ENCODE assay signal across 27 cellular contexts in genomic region chr5:53827072-53827471, GRCh38.
"Had no signal": no experiment of that assay in that cellular context is flagged by ENCODE, and none has a peak within 500 bp of the region (broad histone marks: within the 10 kb centered on the region; RNA-seq: fewer than 3 reads in every experiment).

No MANE protein-coding gene starts in this region.

- H3K27ac ChIP-seq: stomach, suprapubic skin, thoracic aorta, thyroid gland, tibial artery, tibial nerve, transverse colon, upper lobe of left lung, upper lobe of right lung, uterus, vagina had no signal

- H3K27me3 ChIP-seq: stomach, suprapubic skin, thyroid gland, tibial artery, tibial nerve, transverse colon, upper lobe of left lung, upper lobe of right lung, uterus, vagina had no signal

- H3K4me3 Mint-ChIP-seq: stimulated activated effector memory CD8-positive, alpha-beta T cell treated with anti-CD3 and anti-CD28 coated beads, Interleukin-12 subunit alpha, Interleukin-12 subunit beta, amount 100 ng/mL, for 72 hours; stimulated activated memory B cell treated with anti-CD40 and anti-IgM and Interleukin-4, amounts not matched to agents 10 μg/mL and 1 μg/mL and 100 μg/mL, for 72 hours; stimulated activated naive B cell treated with anti-CD40 and anti-IgM and Interleukin-4, amounts not matched to agents 10 μg/mL and 1 μg/mL and 100 μg/mL, for 72 hours; stimulated activated naive CD8-positive, alpha-beta T cell treated with anti-CD3 and anti-CD28 coated beads, Interleukin-15, amount 100 ng/mL, for 72 hours; stimulated activated naive CD8-positive, alpha-beta T cell treated with anti-CD3 and anti-CD28 coated beads, Interleukin-15, Interleukin-2, amounts not matched to agents 100 ng/mL and 50 ng/mL, for 24 hours; type B pancreatic cell had no signal

- H3K9me3 Mint-ChIP-seq: stimulated activated effector memory CD8-positive, alpha-beta T cell treated with anti-CD3 and anti-CD28 coated beads, Interleukin-12 subunit alpha, Interleukin-12 subunit beta, amount 100 ng/mL, for 72 hours; stimulated activated naive CD8-positive, alpha-beta T cell treated with anti-CD3 and anti-CD28 coated beads, Interleukin-15, amount 100 ng/mL, for 72 hours; type B pancreatic cell had no signal

- H3K27me3 Mint-ChIP-seq: stimulated activated memory B cell treated with anti-CD40 and anti-IgM and Interleukin-4, amounts not matched to agents 10 μg/mL and 1 μg/mL and 100 μg/mL, for 72 hours; stimulated activated naive B cell treated with anti-CD40 and anti-IgM and Interleukin-4, amounts not matched to agents 10 μg/mL and 1 μg/mL and 100 μg/mL, for 72 hours; stimulated activated naive CD8-positive, alpha-beta T cell treated with anti-CD3 and anti-CD28 coated beads, Interleukin-15, amount 100 ng/mL, for 72 hours; type B pancreatic cell had no signal

- DNase-seq: stimulated activated CD4-positive, alpha-beta T cell treated with anti-CD3 and anti-CD28 coated beads, Interleukin-2, amount 100 ng/mL, for 48 hours; stimulated activated CD4-positive, alpha-beta T cell treated with anti-CD3 and anti-CD28 coated beads, Interleukin-4, amount 100 ng/mL, for 1 hour; stimulated activated CD4-positive, alpha-beta T cell treated with anti-CD3 and anti-CD28 coated beads, Interleukin-4, amount 100 ng/mL, for 24 hours; stimulated activated CD4-positive, alpha-beta T cell treated with anti-CD3 and anti-CD28 coated beads, Interleukin-4, amount 100 ng/mL, for 4 hours; stimulated activated CD8-positive, alpha-beta memory T cell treated with anti-CD3 and anti-CD28 coated beads, Interleukin-4, amount 100 ng/mL, for 48 hours; stimulated activated naive B cell treated with anti-CD40 and anti-IgM and Interleukin-4, amounts not matched to agents 10 μg/mL and 1 μg/mL and 100 μg/mL, for 72 hours; stimulated activated naive CD4-positive, alpha-beta T cell; stimulated activated naive CD4-positive, alpha-beta T cell treated with Interleukin-2 at 50 U/mL for 16 hours; stimulated activated naive CD8-positive, alpha-beta T cell treated with anti-CD3 and anti-CD28 coated beads, Interleukin-15, amount 100 ng/mL, for 72 hours; stimulated activated naive CD8-positive, alpha-beta T cell treated with anti-CD3 and anti-CD28 coated beads, Interleukin-15, Interleukin-2, amounts not matched to agents 100 U/mL and 50 U/mL, for 24 hours; stomach; substantia nigra; thyroid gland; tibial artery; transverse colon; trophoblast cell; upper lobe of left lung; upper lobe of right lung had no signal

- H3K4me1 ChIP-seq: stomach, suprapubic skin, thyroid gland, tibial nerve, transverse colon, upper lobe of left lung, upper lobe of right lung, uterus, vagina had no signal

- H3K36me3 ChIP-seq: stomach, suprapubic skin, thoracic aorta, thyroid gland, tibial artery, tibial nerve, transverse colon, upper lobe of left lung, upper lobe of right lung, uterus, vagina had no signal

- ATAC-seq: stimulated activated effector memory CD8-positive, alpha-beta T cell treated with anti-CD3 and anti-CD28 coated beads, Interleukin-12 subunit alpha, Interleukin-12 subunit beta, amount 100 ng/mL, for 72 hours; stimulated activated naive B cell treated with anti-CD40 and anti-IgM and Interleukin-4, amounts not matched to agents 10 μg/mL and 1 μg/mL and 100 μg/mL, for 72 hours; stimulated activated naive CD8-positive, alpha-beta T cell treated with anti-CD3 and anti-CD28 coated beads, Interleukin-15, amount 100 ng/mL, for 72 hours; stimulated activated naive CD8-positive, alpha-beta T cell treated with anti-CD3 and anti-CD28 coated beads, Interleukin-15, Interleukin-2, amounts not matched to agents 100 U/mL and 50 U/mL, for 24 hours had no signal

- H3K36me3 Mint-ChIP-seq: stimulated activated effector memory CD8-positive, alpha-beta T cell treated with anti-CD3 and anti-CD28 coated beads, Interleukin-12 subunit alpha, Interleukin-12 subunit beta, amount 100 ng/mL, for 72 hours; stimulated activated memory B cell treated with anti-CD40 and anti-IgM and Interleukin-4, amounts not matched to agents 10 μg/mL and 1 μg/mL and 100 μg/mL, for 72 hours; stimulated activated naive B cell treated with anti-CD40 and anti-IgM and Interleukin-4, amounts not matched to agents 10 μg/mL and 1 μg/mL and 100 μg/mL, for 72 hours; type B pancreatic cell had no signal

- H3K4me1 Mint-ChIP-seq: stimulated activated effector memory CD8-positive, alpha-beta T cell treated with anti-CD3 and anti-CD28 coated beads, Interleukin-12 subunit alpha, Interleukin-12 subunit beta, amount 100 ng/mL, for 72 hours; stimulated activated memory B cell treated with anti-CD40 and anti-IgM and Interleukin-4, amounts not matched to agents 10 μg/mL and 1 μg/mL and 100 μg/mL, for 72 hours; stimulated activated naive B cell treated with anti-CD40 and anti-IgM and Interleukin-4, amounts not matched to agents 10 μg/mL and 1 μg/mL and 100 μg/mL, for 72 hours; stimulated activated naive CD8-positive, alpha-beta T cell treated with anti-CD3 and anti-CD28 coated beads, Interleukin-15, amount 100 ng/mL, for 72 hours had no signal

- H3K27ac Mint-ChIP-seq: stimulated activated effector memory CD8-positive, alpha-beta T cell treated with anti-CD3 and anti-CD28 coated beads, Interleukin-12 subunit alpha, Interleukin-12 subunit beta, amount 100 ng/mL, for 72 hours; stimulated activated memory B cell treated with anti-CD40 and anti-IgM and Interleukin-4, amounts not matched to agents 10 μg/mL and 1 μg/mL and 100 μg/mL, for 72 hours; stimulated activated naive B cell treated with anti-CD40 and anti-IgM and Interleukin-4, amounts not matched to agents 10 μg/mL and 1 μg/mL and 100 μg/mL, for 72 hours; stimulated activated naive CD8-positive, alpha-beta T cell treated with anti-CD3 and anti-CD28 coated beads, Interleukin-15, amount 100 ng/mL, for 72 hours; stimulated activated naive CD8-positive, alpha-beta T cell treated with anti-CD3 and anti-CD28 coated beads, Interleukin-15, Interleukin-2, amounts not matched to agents 100 ng/mL and 50 ng/mL, for 24 hours; type B pancreatic cell had no signal

- H3K9me3 ChIP-seq: suprapubic skin, thoracic aorta, thyroid gland, transverse colon, upper lobe of left lung, upper lobe of right lung, vagina had no signal

- H3K4me3 ChIP-seq: stomach, suprapubic skin, thoracic aorta, thyroid gland, tibial artery, tibial nerve, transverse colon, upper lobe of left lung, upper lobe of right lung, uterus, vagina had no signal
